1 cellular context compared by ENCODE assay signal in the genomic region with DNA sequence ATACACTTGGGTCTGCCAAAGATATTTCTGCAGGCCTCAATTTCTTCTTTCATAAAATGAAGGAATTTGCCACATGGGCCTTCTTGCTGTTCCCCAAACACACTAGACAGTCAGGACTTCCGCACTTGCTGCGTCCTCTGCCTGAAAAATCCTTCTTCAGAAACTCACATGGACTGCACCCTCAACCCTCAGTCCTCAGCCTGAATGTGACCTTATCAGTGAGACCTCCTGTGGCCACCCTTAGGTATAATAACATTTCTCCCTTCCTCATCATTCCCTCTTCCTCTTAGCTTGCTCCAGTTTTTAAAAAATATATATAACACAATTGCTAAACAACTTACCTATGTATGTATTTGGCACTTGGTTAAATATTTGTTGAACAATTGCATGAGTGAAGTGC.
TF ChIP-seq lines count a peak whose summit lies in the region.

No MANE protein-coding gene starts in this region.

TF ChIP-seq in GM23338, 12 proteins besides CTCF, POLR2A, EP300 and RAD21 (continued from another document):
- TF ChIP-seq, protein P1, sequence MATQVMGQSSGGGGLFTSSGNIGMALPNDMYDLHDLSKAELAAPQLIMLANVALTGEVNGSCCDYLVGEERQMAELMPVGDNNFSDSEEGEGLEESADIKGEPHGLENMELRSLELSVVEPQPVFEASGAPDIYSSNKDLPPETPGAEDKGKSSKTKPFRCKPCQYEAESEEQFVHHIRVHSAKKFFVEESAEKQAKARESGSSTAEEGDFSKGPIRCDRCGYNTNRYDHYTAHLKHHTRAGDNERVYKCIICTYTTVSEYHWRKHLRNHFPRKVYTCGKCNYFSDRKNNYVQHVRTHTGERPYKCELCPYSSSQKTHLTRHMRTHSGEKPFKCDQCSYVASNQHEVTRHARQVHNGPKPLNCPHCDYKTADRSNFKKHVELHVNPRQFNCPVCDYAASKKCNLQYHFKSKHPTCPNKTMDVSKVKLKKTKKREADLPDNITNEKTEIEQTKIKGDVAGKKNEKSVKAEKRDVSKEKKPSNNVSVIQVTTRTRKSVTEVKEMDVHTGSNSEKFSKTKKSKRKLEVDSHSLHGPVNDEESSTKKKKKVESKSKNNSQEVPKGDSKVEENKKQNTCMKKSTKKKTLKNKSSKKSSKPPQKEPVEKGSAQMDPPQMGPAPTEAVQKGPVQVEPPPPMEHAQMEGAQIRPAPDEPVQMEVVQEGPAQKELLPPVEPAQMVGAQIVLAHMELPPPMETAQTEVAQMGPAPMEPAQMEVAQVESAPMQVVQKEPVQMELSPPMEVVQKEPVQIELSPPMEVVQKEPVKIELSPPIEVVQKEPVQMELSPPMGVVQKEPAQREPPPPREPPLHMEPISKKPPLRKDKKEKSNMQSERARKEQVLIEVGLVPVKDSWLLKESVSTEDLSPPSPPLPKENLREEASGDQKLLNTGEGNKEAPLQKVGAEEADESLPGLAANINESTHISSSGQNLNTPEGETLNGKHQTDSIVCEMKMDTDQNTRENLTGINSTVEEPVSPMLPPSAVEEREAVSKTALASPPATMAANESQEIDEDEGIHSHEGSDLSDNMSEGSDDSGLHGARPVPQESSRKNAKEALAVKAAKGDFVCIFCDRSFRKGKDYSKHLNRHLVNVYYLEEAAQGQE (IDR thresholded peaks at IDR 0.05; ENCODE audit: unreplicated experiment): no peak
- TF ChIP-seq EZH2phosphoT487 (IDR thresholded peaks at IDR 0.05; ENCODE audit: unreplicated experiment): no peak
- TF ChIP-seq CREB1 (CRISPR knock-in tag; IDR thresholded peaks at IDR 0.05; ENCODE audit: low read depth): no peak
- TF ChIP-seq, protein P2, sequence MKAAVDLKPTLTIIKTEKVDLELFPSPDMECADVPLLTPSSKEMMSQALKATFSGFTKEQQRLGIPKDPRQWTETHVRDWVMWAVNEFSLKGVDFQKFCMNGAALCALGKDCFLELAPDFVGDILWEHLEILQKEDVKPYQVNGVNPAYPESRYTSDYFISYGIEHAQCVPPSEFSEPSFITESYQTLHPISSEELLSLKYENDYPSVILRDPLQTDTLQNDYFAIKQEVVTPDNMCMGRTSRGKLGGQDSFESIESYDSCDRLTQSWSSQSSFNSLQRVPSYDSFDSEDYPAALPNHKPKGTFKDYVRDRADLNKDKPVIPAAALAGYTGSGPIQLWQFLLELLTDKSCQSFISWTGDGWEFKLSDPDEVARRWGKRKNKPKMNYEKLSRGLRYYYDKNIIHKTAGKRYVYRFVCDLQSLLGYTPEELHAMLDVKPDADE (IDR thresholded peaks at IDR 0.05): no peak
- no peak for TF ChIP-seq JUNB (IDR thresholded peaks at IDR 0.05; ENCODE audit: unreplicated experiment)
- no peak for TF ChIP-seq ZNF114 (CRISPR knock-in tag; IDR thresholded peaks at IDR 0.05)
- TF ChIP-seq NANOG (IDR thresholded peaks at IDR 0.05; ENCODE audit: borderline replicate concordance): no peak
- TF ChIP-seq, protein P3, sequence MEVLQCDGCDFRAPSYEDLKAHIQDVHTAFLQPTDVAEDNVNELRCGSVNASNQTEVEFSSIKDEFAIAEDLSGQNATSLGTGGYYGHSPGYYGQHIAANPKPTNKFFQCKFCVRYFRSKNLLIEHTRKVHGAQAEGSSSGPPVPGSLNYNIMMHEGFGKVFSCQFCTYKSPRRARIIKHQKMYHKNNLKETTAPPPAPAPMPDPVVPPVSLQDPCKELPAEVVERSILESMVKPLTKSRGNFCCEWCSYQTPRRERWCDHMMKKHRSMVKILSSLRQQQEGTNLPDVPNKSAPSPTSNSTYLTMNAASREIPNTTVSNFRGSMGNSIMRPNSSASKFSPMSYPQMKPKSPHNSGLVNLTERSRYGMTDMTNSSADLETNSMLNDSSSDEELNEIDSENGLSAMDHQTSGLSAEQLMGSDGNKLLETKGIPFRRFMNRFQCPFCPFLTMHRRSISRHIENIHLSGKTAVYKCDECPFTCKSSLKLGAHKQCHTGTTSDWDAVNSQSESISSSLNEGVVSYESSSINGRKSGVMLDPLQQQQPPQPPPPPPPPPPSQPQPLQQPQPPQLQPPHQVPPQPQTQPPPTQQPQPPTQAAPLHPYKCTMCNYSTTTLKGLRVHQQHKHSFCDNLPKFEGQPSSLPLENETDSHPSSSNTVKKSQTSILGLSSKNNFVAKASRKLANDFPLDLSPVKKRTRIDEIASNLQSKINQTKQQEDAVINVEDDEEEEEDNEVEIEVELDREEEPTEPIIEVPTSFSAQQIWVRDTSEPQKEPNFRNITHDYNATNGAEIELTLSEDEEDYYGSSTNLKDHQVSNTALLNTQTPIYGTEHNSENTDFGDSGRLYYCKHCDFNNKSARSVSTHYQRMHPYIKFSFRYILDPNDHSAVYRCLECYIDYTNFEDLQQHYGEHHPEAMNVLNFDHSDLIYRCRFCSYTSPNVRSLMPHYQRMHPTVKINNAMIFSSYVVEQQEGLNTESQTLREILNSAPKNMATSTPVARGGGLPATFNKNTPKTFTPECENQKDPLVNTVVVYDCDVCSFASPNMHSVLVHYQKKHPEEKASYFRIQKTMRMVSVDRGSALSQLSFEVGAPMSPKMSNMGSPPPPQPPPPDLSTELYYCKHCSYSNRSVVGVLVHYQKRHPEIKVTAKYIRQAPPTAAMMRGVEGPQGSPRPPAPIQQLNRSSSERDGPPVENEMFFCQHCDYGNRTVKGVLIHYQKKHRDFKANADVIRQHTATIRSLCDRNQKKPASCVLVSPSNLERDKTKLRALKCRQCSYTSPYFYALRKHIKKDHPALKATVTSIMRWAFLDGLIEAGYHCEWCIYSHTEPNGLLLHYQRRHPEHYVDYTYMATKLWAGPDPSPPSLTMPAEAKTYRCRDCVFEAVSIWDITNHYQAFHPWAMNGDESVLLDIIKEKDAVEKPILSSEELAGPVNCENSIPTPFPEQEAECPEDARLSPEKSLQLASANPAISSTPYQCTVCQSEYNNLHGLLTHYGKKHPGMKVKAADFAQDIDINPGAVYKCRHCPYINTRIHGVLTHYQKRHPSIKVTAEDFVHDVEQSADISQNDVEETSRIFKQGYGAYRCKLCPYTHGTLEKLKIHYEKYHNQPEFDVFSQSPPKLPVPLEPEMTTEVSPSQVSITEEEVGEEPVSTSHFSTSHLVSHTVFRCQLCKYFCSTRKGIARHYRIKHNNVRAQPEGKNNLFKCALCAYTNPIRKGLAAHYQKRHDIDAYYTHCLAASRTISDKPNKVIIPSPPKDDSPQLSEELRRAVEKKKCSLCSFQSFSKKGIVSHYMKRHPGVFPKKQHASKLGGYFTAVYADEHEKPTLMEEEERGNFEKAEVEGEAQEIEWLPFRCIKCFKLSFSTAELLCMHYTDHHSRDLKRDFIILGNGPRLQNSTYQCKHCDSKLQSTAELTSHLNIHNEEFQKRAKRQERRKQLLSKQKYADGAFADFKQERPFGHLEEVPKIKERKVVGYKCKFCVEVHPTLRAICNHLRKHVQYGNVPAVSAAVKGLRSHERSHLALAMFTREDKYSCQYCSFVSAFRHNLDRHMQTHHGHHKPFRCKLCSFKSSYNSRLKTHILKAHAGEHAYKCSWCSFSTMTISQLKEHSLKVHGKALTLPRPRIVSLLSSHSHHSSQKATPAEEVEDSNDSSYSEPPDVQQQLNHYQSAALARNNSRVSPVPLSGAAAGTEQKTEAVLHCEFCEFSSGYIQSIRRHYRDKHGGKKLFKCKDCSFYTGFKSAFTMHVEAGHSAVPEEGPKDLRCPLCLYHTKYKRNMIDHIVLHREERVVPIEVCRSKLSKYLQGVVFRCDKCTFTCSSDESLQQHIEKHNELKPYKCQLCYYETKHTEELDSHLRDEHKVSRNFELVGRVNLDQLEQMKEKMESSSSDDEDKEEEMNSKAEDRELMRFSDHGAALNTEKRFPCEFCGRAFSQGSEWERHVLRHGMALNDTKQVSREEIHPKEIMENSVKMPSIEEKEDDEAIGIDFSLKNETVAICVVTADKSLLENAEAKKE (CRISPR knock-in tag; IDR thresholded peaks at IDR 0.05): no peak
- TF ChIP-seq POLR2AphosphoS5 (IDR thresholded peaks at IDR 0.05; ENCODE audit: low read depth): no peak
- no peak for TF ChIP-seq STAT1 (IDR thresholded peaks at IDR 0.05; ENCODE audit: unreplicated experiment)
- TF ChIP-seq EZH2 (IDR thresholded peaks at IDR 0.05; ENCODE audit: low read depth, unreplicated experiment): no peak
TF ChIP-seq in GM23338: peak in this region for 0.
